ENCODE assay signal across 8 cellular contexts in genomic region chr12:67270622-67271021, GRCh38. TPM values are rescaled to one million over a fixed set of nuclear protein-coding genes. Genes with fewer than 3 reads are reported as not detected.
DNase-seq lines count a peak whose midpoint lies in the region; ATAC-seq, FAIRE-seq and TF ChIP-seq lines count a peak whose summit lies in the region.

No MANE protein-coding gene starts in this region.

- H3K4me3 ChIP-seq in GM12865 (ENCODE audit: low read depth, low read length) (peak overlapping the region; percentile 70), esophagus squamous epithelium (peak overlapping the region; percentile 76 to 98 (median 95)), psoas muscle (peak overlapping the region; percentile 93)

- intact Hi-C loops in esophagus squamous epithelium (cut with DNase I), result no loop called here
- intact Hi-C loops in psoas muscle (cut with DNase I), result loop anchor here in 1 of 2 donors (5.0 kb wide), 1 partner anchor 142 kb away; no protein-coding TSS in a partner anchor

- no peak for TF ChIP-seq POLR2A in esophagus squamous epithelium (IDR thresholded peaks at IDR 0.05)

- H3K4me1 ChIP-seq in esophagus squamous epithelium, result peaks cover 0 to 64% (median 40%) of the 10 kb centered on the region in 3 donors
- H3K4me1 ChIP-seq in psoas muscle, result peaks cover 39% of the 10 kb centered on the region

- DNase-seq in GM12865 (ENCODE audit: low read depth) (no peak), RWPE1 (ENCODE audit: low spot score) (no peak), esophagus squamous epithelium (lab: John Stamatoyannopoulos, UW) (no peak), psoas muscle (no peak), DMS153 treated with DMSO at 0.1 percent for 48 hours (lab: John Stamatoyannopoulos, UW; ENCODE audit: unreplicated experiment) (no peak), GM19239 (ENCODE audit: insufficient read length, low spot score) (no peak)

- H3K27me3 ChIP-seq in esophagus squamous epithelium (no peaks in the 10 kb centered on the region), psoas muscle (ENCODE audit: insufficient read depth in 3 of 3, low read length in 2 of 3) (no peaks in the 10 kb centered on the region)

- H3K27ac ChIP-seq in RWPE1, result peak overlapping the region; percentile 99; the same call in 1 of the 2 replicates
- peak overlapping the region; percentile 91 to 99 (median 98) for H3K27ac ChIP-seq in esophagus squamous epithelium
- peak overlapping the region; percentile 93 for H3K27ac ChIP-seq in psoas muscle

- H3K9me3 ChIP-seq in esophagus squamous epithelium, result no peaks in the 10 kb centered on the region
- no peaks in the 10 kb centered on the region for H3K9me3 ChIP-seq in psoas muscle

- POLR2A ChIA-PET in RWPE1 (lab: Yijun Ruan, JAX; ENCODE audit: low non-redundant PET), result interaction anchor here (0.8 kb wide), 1 partner anchor 479 kb away, joined by 3 read pairs; no protein-coding TSS in a partner anchor

- no peaks in the 10 kb centered on the region for H3K36me3 ChIP-seq in esophagus squamous epithelium
- no peaks in the 10 kb centered on the region for H3K36me3 ChIP-seq in psoas muscle (ENCODE audit: insufficient read depth in 1 of 2, low read depth in 1 of 2)

- TF ChIP-seq CTCF in GM12865 (IDR thresholded peaks at IDR 0.05; ENCODE audit: insufficient read depth, low read depth, low read length, missing control alignments) (no peak), RWPE1 (conservative IDR thresholded peaks at IDR 0.05; ENCODE audit: low read depth) (no peak), esophagus squamous epithelium (IDR thresholded peaks at IDR 0.05) (no peak), psoas muscle (IDR thresholded peaks at IDR 0.05) (no peak)

- CTCF ChIA-PET in RWPE1 (lab: Yijun Ruan, JAX), result interaction anchor here (0.6 kb wide), 1 partner anchor 333 kb away, joined by 7 read pairs; no protein-coding TSS in a partner anchor

- 3 to 4% methylated on average over 6 of the region's 6 CpGs for WGBS in esophagus squamous epithelium, 2 donors
- WGBS in psoas muscle, 3 donors, result 4 to 6% (median 4%) methylated on average over 6 of the region's 6 CpGs

- FAIRE-seq in GM19239 (lab: Jason Lieb, UNC), result no peak

- ATAC-seq in psoas muscle, result no peak
- no peak for ATAC-seq in HG02610 (IDR thresholded peaks at IDR 0.05; ENCODE audit: unreplicated experiment)
- ATAC-seq in GM21447 (IDR thresholded peaks at IDR 0.05; ENCODE audit: unreplicated experiment), result no peak

RNA-seq across cellular contexts. Expression of gene CAND1, which starts 1.5 kb away (rescaled TPM):
- 10 to 100 TPM; 42.1 to 77.6 (median 64.5) TPM for total RNA-seq in esophagus squamous epithelium
- 10 to 100 TPM; 27.9 to 48.6 (median 32.9) TPM for total RNA-seq in psoas muscle
- 10 to 100 TPM in 2 of 3 donors, 1 to 10 TPM in 1; 9.1 to 14.3 (median 13.2) TPM for polyA plus RNA-seq in psoas muscle
